Comparison of ENCODE assay signal across 1 cellular context in the genomic region with DNA sequence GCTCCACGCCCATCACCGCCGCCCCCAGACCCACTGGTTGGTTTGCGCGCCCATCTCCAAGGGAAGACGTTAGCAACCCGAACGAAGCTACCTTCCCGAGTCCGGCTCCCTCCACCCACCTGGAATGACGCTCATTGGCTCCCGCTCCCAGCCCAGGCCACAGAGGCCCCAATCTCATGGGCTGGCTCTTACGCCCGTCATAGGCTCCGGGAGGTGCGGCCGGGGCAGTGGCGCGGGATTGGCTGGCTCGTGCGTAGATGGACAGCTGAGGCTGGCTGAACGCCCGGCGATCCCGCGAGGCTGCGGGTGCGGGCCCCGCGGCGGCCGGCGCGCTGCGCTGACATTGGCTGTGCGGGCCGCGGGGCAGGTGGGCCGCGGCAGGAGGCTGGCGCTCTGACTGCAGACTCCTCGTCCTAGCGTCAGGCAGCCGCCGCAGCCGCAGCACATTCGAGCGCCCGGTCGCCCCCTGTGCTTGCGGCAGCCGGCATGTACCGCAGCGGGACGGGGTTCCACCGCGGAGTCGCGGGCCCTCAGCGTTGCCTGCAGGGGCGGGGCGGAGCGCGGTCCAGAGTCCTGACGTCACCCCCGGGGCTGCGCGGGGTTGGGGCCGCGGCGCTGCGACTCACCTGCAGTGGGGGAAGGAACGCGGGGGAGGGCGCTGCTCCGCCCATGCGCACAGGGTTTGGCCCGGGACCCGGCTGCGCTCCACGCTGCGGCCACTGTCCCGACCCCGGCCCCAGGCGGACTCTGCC.
TF ChIP-seq lines count a peak whose summit lies in the region.

No MANE protein-coding gene starts in this region.

TF ChIP-seq in HepG2, 621 proteins besides CTCF, POLR2A, EP300 and RAD21 (continued from another document and continues in another):
- TF ChIP-seq, protein P1, sequence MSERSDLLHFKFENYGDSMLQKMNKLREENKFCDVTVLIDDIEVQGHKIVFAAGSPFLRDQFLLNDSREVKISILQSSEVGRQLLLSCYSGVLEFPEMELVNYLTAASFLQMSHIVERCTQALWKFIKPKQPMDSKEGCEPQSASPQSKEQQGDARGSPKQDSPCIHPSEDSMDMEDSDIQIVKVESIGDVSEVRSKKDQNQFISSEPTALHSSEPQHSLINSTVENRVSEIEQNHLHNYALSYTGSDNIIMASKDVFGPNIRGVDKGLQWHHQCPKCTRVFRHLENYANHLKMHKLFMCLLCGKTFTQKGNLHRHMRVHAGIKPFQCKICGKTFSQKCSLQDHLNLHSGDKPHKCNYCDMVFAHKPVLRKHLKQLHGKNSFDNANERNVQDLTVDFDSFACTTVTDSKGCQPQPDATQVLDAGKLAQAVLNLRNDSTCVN (CRISPR knock-in tag; IDR thresholded peaks at IDR 0.05; ENCODE audit: borderline replicate concordance): 0 out of 2 replicates have a peak, but pooled peaks have one; percentile 19
- TF ChIP-seq, protein P2, sequence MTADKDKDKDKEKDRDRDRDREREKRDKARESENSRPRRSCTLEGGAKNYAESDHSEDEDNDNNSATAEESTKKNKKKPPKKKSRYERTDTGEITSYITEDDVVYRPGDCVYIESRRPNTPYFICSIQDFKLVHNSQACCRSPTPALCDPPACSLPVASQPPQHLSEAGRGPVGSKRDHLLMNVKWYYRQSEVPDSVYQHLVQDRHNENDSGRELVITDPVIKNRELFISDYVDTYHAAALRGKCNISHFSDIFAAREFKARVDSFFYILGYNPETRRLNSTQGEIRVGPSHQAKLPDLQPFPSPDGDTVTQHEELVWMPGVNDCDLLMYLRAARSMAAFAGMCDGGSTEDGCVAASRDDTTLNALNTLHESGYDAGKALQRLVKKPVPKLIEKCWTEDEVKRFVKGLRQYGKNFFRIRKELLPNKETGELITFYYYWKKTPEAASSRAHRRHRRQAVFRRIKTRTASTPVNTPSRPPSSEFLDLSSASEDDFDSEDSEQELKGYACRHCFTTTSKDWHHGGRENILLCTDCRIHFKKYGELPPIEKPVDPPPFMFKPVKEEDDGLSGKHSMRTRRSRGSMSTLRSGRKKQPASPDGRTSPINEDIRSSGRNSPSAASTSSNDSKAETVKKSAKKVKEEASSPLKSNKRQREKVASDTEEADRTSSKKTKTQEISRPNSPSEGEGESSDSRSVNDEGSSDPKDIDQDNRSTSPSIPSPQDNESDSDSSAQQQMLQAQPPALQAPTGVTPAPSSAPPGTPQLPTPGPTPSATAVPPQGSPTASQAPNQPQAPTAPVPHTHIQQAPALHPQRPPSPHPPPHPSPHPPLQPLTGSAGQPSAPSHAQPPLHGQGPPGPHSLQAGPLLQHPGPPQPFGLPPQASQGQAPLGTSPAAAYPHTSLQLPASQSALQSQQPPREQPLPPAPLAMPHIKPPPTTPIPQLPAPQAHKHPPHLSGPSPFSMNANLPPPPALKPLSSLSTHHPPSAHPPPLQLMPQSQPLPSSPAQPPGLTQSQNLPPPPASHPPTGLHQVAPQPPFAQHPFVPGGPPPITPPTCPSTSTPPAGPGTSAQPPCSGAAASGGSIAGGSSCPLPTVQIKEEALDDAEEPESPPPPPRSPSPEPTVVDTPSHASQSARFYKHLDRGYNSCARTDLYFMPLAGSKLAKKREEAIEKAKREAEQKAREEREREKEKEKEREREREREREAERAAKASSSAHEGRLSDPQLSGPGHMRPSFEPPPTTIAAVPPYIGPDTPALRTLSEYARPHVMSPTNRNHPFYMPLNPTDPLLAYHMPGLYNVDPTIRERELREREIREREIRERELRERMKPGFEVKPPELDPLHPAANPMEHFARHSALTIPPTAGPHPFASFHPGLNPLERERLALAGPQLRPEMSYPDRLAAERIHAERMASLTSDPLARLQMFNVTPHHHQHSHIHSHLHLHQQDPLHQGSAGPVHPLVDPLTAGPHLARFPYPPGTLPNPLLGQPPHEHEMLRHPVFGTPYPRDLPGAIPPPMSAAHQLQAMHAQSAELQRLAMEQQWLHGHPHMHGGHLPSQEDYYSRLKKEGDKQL (CRISPR knock-in tag; IDR thresholded peaks at IDR 0.05; ENCODE audit: low read depth): no peak
- TF ChIP-seq POLR2AphosphoS2 (IDR thresholded peaks at IDR 0.05; ENCODE audit: low read depth, low read length) (no peak), NFE2 (CRISPR knock-in tag; IDR thresholded peaks at IDR 0.05) (no peak), ZBTB14 (CRISPR knock-in tag; IDR thresholded peaks at IDR 0.05) (0 out of 2 replicates have a peak, but pooled peaks have one; percentile 35), CREM (IDR thresholded peaks at IDR 0.05) (no peak; the same call in 1 of the 2 replicates), CREM (CRISPR knock-in tag; IDR thresholded peaks at IDR 0.05) (no peak), ZNF431 (CRISPR knock-in tag; IDR thresholded peaks at IDR 0.05; ENCODE audit: borderline replicate concordance, low read depth) (no peak; the same call in 1 of the 2 replicates), ZNF75D (CRISPR knock-in tag; IDR thresholded peaks at IDR 0.05; ENCODE audit: borderline replicate concordance) (no peak), ZNF800 (CRISPR knock-in tag; IDR thresholded peaks at IDR 0.05) (0 out of 2 replicates have a peak, but pooled peaks have one; percentile 15), SMAD9 (CRISPR knock-in tag; IDR thresholded peaks at IDR 0.05) (no peak), POGZ (CRISPR knock-in tag; IDR thresholded peaks at IDR 0.05) (peak; percentile 71; the same call in 1 of the 2 replicates), ZNF12 (CRISPR knock-in tag; IDR thresholded peaks at IDR 0.05) (no peak), ZNF350 (CRISPR knock-in tag; IDR thresholded peaks at IDR 0.05; ENCODE audit: borderline replicate concordance, low read depth) (no peak), ZNF589 (CRISPR knock-in tag; conservative IDR thresholded peaks at IDR 0.05) (no peak), DNMT1 (CRISPR knock-in tag; IDR thresholded peaks at IDR 0.05) (no peak), ZFP90 (CRISPR knock-in tag; IDR thresholded peaks at IDR 0.05; ENCODE audit: borderline replicate concordance) (peak; percentile 64; the same call in 1 of the 2 replicates), RXRA (CRISPR knock-in tag; IDR thresholded peaks at IDR 0.05) (peak; percentile 38; the same call in 1 of the 2 replicates), RFX3 (CRISPR knock-in tag; IDR thresholded peaks at IDR 0.05) (peak; percentile 59; the same call in 1 of the 2 replicates), ZNF713 (CRISPR knock-in tag; IDR thresholded peaks at IDR 0.05) (peak; percentile 92; the same call in 1 of the 2 replicates), KDM1A (CRISPR knock-in tag; IDR thresholded peaks at IDR 0.05) (no peak), FOSL2 (CRISPR knock-in tag; IDR thresholded peaks at IDR 0.05) (peak; percentile 77), ZNF138 (CRISPR knock-in tag; IDR thresholded peaks at IDR 0.05; ENCODE audit: low read depth) (0 out of 2 replicates have a peak, but pooled peaks have one; percentile 70), ZNF792 (CRISPR knock-in tag; IDR thresholded peaks at IDR 0.05) (no peak), ZNF501 (CRISPR knock-in tag; IDR thresholded peaks at IDR 0.05) (peak; percentile 30; the same call in 1 of the 2 replicates), ZNF558 (CRISPR knock-in tag; IDR thresholded peaks at IDR 0.05; ENCODE audit: borderline replicate concordance) (peak; percentile 21; the same call in 1 of the 2 replicates), MXD4 (CRISPR knock-in tag; IDR thresholded peaks at IDR 0.05) (peak; percentile 68; the same call in 1 of the 2 replicates), RFXAP (CRISPR knock-in tag; IDR thresholded peaks at IDR 0.05; ENCODE audit: borderline replicate concordance) (peak; percentile 87), ZNF775 (CRISPR knock-in tag; IDR thresholded peaks at IDR 0.05; ENCODE audit: borderline replicate concordance) (no peak), ZNF768 (CRISPR knock-in tag; IDR thresholded peaks at IDR 0.05) (peak; percentile 43; the same call in 1 of the 2 replicates), ARNTL (CRISPR knock-in tag; IDR thresholded peaks at IDR 0.05) (no peak; the same call in 1 of the 2 replicates), PHF20 (CRISPR knock-in tag; IDR thresholded peaks at IDR 0.05) (no peak), NR2F2 (IDR thresholded peaks at IDR 0.05; ENCODE audit: borderline replicate concordance, low read depth) (no peak), HOXA7 (CRISPR knock-in tag; IDR thresholded peaks at IDR 0.05) (no peak)
- TF ChIP-seq, protein P3, sequence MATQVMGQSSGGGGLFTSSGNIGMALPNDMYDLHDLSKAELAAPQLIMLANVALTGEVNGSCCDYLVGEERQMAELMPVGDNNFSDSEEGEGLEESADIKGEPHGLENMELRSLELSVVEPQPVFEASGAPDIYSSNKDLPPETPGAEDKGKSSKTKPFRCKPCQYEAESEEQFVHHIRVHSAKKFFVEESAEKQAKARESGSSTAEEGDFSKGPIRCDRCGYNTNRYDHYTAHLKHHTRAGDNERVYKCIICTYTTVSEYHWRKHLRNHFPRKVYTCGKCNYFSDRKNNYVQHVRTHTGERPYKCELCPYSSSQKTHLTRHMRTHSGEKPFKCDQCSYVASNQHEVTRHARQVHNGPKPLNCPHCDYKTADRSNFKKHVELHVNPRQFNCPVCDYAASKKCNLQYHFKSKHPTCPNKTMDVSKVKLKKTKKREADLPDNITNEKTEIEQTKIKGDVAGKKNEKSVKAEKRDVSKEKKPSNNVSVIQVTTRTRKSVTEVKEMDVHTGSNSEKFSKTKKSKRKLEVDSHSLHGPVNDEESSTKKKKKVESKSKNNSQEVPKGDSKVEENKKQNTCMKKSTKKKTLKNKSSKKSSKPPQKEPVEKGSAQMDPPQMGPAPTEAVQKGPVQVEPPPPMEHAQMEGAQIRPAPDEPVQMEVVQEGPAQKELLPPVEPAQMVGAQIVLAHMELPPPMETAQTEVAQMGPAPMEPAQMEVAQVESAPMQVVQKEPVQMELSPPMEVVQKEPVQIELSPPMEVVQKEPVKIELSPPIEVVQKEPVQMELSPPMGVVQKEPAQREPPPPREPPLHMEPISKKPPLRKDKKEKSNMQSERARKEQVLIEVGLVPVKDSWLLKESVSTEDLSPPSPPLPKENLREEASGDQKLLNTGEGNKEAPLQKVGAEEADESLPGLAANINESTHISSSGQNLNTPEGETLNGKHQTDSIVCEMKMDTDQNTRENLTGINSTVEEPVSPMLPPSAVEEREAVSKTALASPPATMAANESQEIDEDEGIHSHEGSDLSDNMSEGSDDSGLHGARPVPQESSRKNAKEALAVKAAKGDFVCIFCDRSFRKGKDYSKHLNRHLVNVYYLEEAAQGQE (IDR thresholded peaks at IDR 0.05; ENCODE audit: borderline replicate concordance in 1 of 2, low read depth in 1 of 2, low read length in 2 of 2): no peak
- TF ChIP-seq, protein P4, sequence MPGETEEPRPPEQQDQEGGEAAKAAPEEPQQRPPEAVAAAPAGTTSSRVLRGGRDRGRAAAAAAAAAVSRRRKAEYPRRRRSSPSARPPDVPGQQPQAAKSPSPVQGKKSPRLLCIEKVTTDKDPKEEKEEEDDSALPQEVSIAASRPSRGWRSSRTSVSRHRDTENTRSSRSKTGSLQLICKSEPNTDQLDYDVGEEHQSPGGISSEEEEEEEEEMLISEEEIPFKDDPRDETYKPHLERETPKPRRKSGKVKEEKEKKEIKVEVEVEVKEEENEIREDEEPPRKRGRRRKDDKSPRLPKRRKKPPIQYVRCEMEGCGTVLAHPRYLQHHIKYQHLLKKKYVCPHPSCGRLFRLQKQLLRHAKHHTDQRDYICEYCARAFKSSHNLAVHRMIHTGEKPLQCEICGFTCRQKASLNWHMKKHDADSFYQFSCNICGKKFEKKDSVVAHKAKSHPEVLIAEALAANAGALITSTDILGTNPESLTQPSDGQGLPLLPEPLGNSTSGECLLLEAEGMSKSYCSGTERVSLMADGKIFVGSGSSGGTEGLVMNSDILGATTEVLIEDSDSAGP (CRISPR knock-in tag; IDR thresholded peaks at IDR 0.05; ENCODE audit: borderline replicate concordance): peak; percentile 70
- TF ChIP-seq, protein P5, sequence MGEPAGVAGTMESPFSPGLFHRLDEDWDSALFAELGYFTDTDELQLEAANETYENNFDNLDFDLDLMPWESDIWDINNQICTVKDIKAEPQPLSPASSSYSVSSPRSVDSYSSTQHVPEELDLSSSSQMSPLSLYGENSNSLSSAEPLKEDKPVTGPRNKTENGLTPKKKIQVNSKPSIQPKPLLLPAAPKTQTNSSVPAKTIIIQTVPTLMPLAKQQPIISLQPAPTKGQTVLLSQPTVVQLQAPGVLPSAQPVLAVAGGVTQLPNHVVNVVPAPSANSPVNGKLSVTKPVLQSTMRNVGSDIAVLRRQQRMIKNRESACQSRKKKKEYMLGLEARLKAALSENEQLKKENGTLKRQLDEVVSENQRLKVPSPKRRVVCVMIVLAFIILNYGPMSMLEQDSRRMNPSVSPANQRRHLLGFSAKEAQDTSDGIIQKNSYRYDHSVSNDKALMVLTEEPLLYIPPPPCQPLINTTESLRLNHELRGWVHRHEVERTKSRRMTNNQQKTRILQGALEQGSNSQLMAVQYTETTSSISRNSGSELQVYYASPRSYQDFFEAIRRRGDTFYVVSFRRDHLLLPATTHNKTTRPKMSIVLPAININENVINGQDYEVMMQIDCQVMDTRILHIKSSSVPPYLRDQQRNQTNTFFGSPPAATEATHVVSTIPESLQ (CRISPR knock-in tag; conservative IDR thresholded peaks at IDR 0.05): peak; percentile 57; the same call in 1 of the 2 replicates
